28 cellular contexts compared by ENCODE assay signal in the genomic region with DNA sequence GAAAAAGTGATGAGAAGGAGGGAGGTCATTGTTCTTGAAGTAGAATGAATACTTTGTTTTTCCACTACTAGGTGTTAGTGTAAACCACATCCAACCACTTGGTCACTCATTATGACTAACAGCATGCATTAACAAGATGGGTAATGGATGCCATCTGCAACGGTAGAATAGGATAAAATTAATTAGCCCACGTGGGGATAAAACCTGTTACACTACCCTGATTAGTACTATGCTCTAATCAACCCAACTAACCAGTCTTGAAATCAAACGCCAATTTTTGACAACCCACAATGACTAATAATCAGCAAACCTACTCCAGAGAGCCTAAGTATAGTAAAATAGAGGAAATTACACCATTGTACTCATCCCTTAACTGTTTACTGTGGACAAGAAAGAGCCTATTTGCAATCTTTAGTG.
DNase-seq lines count a peak whose midpoint lies in the region; ATAC-seq and TF ChIP-seq lines count a peak whose summit lies in the region.
"Had no signal": no experiment of that assay in that cellular context is flagged by ENCODE, and none has a peak within 500 bp of the region (broad histone marks: within the 10 kb centered on the region; RNA-seq: fewer than 3 reads in every experiment).

No MANE protein-coding gene starts in this region.

- peak overlapping the region; percentile 12 to 35 for H3K27ac Mint-ChIP-seq in natural killer cell treated with Interleukin-12 subunit alpha and Interleukin-12 subunit beta and Interleukin-15 and Interleukin-18, amount 100 ng/mL, for 72 hours
- no peak overlapping the region for H3K27ac Mint-ChIP-seq in natural killer cell
- H3K27ac Mint-ChIP-seq in activated CD8-positive, alpha-beta memory T cell treated with anti-CD3 and anti-CD28 coated beads, Interleukin-2, amount 10 ng/mL, durations not matched to agents 7 days and 5 days = no peak overlapping the region
- H3K27ac Mint-ChIP-seq: IgD-negative memory B cell; naive B cell; stimulated activated naive CD8-positive, alpha-beta T cell treated with anti-CD3 and anti-CD28 coated beads, Interleukin-15, Interleukin-2, amounts not matched to agents 100 ng/mL and 50 ng/mL, for 24 hours; WTC11 had no signal

- peaks cover 9 to 10% of the 10 kb centered on the region in 2 donors for H3K4me1 Mint-ChIP-seq in natural killer cell treated with Interleukin-12 subunit alpha and Interleukin-12 subunit beta and Interleukin-15 and Interleukin-18, amount 100 ng/mL, for 72 hours (ENCODE audit: low read depth in 2 of 2)
- peaks cover 5 to 10% of the 10 kb centered on the region in 2 donors for H3K4me1 Mint-ChIP-seq in natural killer cell
- H3K4me1 Mint-ChIP-seq in activated CD8-positive, alpha-beta memory T cell treated with anti-CD3 and anti-CD28 coated beads, Interleukin-2, amount 10 ng/mL, durations not matched to agents 7 days and 5 days = peaks cover 10% of the 10 kb centered on the region
- H3K4me1 Mint-ChIP-seq: naive B cell had no signal

- H3K9me3 ChIP-seq in BE2C = no peaks in the 10 kb centered on the region
- H3K9me3 ChIP-seq: colonic mucosa, thyroid gland, vagina had no signal

- peak; percentile 61 to 72 for ATAC-seq in natural killer cell treated with Interleukin-12 subunit alpha and Interleukin-12 subunit beta and Interleukin-15 and Interleukin-18, amount 100 ng/mL, for 72 hours
- ATAC-seq in natural killer cell (no peak), GM21423 (IDR thresholded peaks at IDR 0.05; ENCODE audit: unreplicated experiment) (peak; percentile 68), HG03354 (IDR thresholded peaks at IDR 0.05; ENCODE audit: poor library complexity, severe bottlenecking, unreplicated experiment) (peak; percentile 64), omental fat pad (ENCODE audit: low FRiP score) (no peak)
- no peak for ATAC-seq in activated CD8-positive, alpha-beta memory T cell treated with anti-CD3 and anti-CD28 coated beads, Interleukin-2, amount 10 ng/mL, durations not matched to agents 7 days and 5 days
- ATAC-seq: left ventricle myocardium superior, WTC11 had no signal

- no peak for DNase-seq in natural killer cell treated with Interleukin-12 subunit alpha and Interleukin-12 subunit beta and Interleukin-15 and Interleukin-18, amount 100 ng/mL, for 72 hours (ENCODE audit: low spot score)
- DNase-seq in natural killer cell = no peak
- no peak for DNase-seq in BE2C
- DNase-seq in omental fat pad (ENCODE audit: low spot score) = no peak
- DNase-seq in activated CD8-positive, alpha-beta memory T cell treated with anti-CD3 and anti-CD28 coated beads, Interleukin-2, amount 10 ng/mL, durations not matched to agents 7 days and 5 days = no peak
- no peak for DNase-seq in NCI-H526 treated with DMSO at 0.1 percent for 48 hours (lab: John Stamatoyannopoulos, UW)
- DNase-seq: activated naive CD4-positive, alpha-beta T cell treated with anti-CD3 and anti-CD28 coated beads, Interleukin-2, amount 50 U/mL, for 16 hours; CD4-positive, CD25-positive, alpha-beta regulatory T cell; colonic mucosa; effector CD8-positive, alpha-beta T cell; EL; H7; head of caudate nucleus; left ventricle myocardium superior; naive B cell; NCI-H1092; NCI-H1930; NCI-H69; nucleus accumbens; SIG-M5; thyroid gland had no signal

- peaks cover 0 to 2% of the 10 kb centered on the region in 2 donors for H3K27me3 Mint-ChIP-seq in natural killer cell treated with Interleukin-12 subunit alpha and Interleukin-12 subunit beta and Interleukin-15 and Interleukin-18, amount 100 ng/mL, for 72 hours
- H3K27me3 Mint-ChIP-seq in natural killer cell (ENCODE audit: low read depth in 2 of 2) = no peaks in the 10 kb centered on the region
- no peaks in the 10 kb centered on the region for H3K27me3 Mint-ChIP-seq in activated CD8-positive, alpha-beta memory T cell treated with anti-CD3 and anti-CD28 coated beads, Interleukin-2, amount 10 ng/mL, durations not matched to agents 7 days and 5 days
- H3K27me3 Mint-ChIP-seq: CD4-positive, CD25-positive, alpha-beta regulatory T cell; IgD-negative memory B cell; naive B cell; stimulated activated naive CD8-positive, alpha-beta T cell treated with anti-CD3 and anti-CD28 coated beads, Interleukin-15, Interleukin-2, amounts not matched to agents 100 ng/mL and 50 ng/mL, for 24 hours had no signal

- no peaks in the 10 kb centered on the region for H3K9me3 Mint-ChIP-seq in natural killer cell treated with Interleukin-12 subunit alpha and Interleukin-12 subunit beta and Interleukin-15 and Interleukin-18, amount 100 ng/mL, for 72 hours
- H3K9me3 Mint-ChIP-seq in natural killer cell = no peaks in the 10 kb centered on the region
- H3K9me3 Mint-ChIP-seq in activated CD8-positive, alpha-beta memory T cell treated with anti-CD3 and anti-CD28 coated beads, Interleukin-2, amount 10 ng/mL, durations not matched to agents 7 days and 5 days (ENCODE audit: low read depth) = no peaks in the 10 kb centered on the region
- H3K9me3 Mint-ChIP-seq: IgD-negative memory B cell; stimulated activated naive CD8-positive, alpha-beta T cell treated with anti-CD3 and anti-CD28 coated beads, Interleukin-15, Interleukin-2, amounts not matched to agents 100 ng/mL and 50 ng/mL, for 24 hours; WTC11 had no signal

- CTCF ChIA-PET in activated CD8-positive, alpha-beta memory T cell treated with anti-CD3 and anti-CD28 coated beads, Interleukin-2, amount 10 ng/mL, durations not matched to agents 7 days and 5 days (lab: Charles Lee) = no interaction called here

- no peaks in the 10 kb centered on the region for H3K27me3 ChIP-seq in BE2C
- H3K27me3 ChIP-seq: cardiac muscle cell, colonic mucosa, thyroid gland, vagina had no signal

- no peak for TF ChIP-seq CTCF in natural killer cell (IDR thresholded peaks at IDR 0.05)
- TF ChIP-seq CTCF in BE2C (IDR thresholded peaks at IDR 0.05; ENCODE audit: low read depth, low read length) = no peak
- TF ChIP-seq CTCF in omental fat pad (IDR thresholded peaks at IDR 0.05) = no peak

- H3K4me1 ChIP-seq in BE2C = no peaks in the 10 kb centered on the region
- H3K4me1 ChIP-seq: colonic mucosa, thyroid gland, vagina had no signal

- H3K4me3 ChIP-seq in BE2C (ENCODE audit: low read depth, low read length) = no peak overlapping the region
- H3K4me3 ChIP-seq: cardiac muscle cell, colonic mucosa, thyroid gland, vagina had no signal

- peaks cover 3% of the 10 kb centered on the region; the same call in 1 of the 2 replicates for H3K36me3 ChIP-seq in BE2C
- H3K36me3 ChIP-seq: cardiac muscle cell, colonic mucosa, thyroid gland, vagina had no signal

- peaks cover 11% of the 10 kb centered on the region for H3K36me3 Mint-ChIP-seq in natural killer cell treated with Interleukin-12 subunit alpha and Interleukin-12 subunit beta and Interleukin-15 and Interleukin-18, amount 100 ng/mL, for 72 hours
- no peaks in the 10 kb centered on the region for H3K36me3 Mint-ChIP-seq in natural killer cell
- peaks cover 13% of the 10 kb centered on the region for H3K36me3 Mint-ChIP-seq in activated CD8-positive, alpha-beta memory T cell treated with anti-CD3 and anti-CD28 coated beads, Interleukin-2, amount 10 ng/mL, durations not matched to agents 7 days and 5 days

- no peak overlapping the region for H3K4me3 Mint-ChIP-seq in natural killer cell treated with Interleukin-12 subunit alpha and Interleukin-12 subunit beta and Interleukin-15 and Interleukin-18, amount 100 ng/mL, for 72 hours
- no peak overlapping the region for H3K4me3 Mint-ChIP-seq in natural killer cell
- no peak overlapping the region for H3K4me3 Mint-ChIP-seq in activated CD8-positive, alpha-beta memory T cell treated with anti-CD3 and anti-CD28 coated beads, Interleukin-2, amount 10 ng/mL, durations not matched to agents 7 days and 5 days
- H3K4me3 Mint-ChIP-seq: CD4-positive, CD25-positive, alpha-beta regulatory T cell; IgD-negative memory B cell; naive B cell; stimulated activated naive CD8-positive, alpha-beta T cell treated with anti-CD3 and anti-CD28 coated beads, Interleukin-15, Interleukin-2, amounts not matched to agents 100 ng/mL and 50 ng/mL, for 24 hours; WTC11 had no signal

- intact Hi-C loops in natural killer cell (cut with micrococcal nuclease) = no loop called here

Comparison
In these comparisons a context has a peak if more than half of its experiments do, and no peak if none do; other contexts are left out.
1. ATAC-seq: peak in natural killer cell treated with Interleukin-12 subunit alpha and Interleukin-12 subunit beta and Interleukin-15 and Interleukin-18, amount 100 ng/mL, for 72 hours (2 of 2), GM21423 (single experiment) and HG03354 (single experiment); none in natural killer cell (0 of 3), omental fat pad (single experiment) and activated CD8-positive, alpha-beta memory T cell treated with anti-CD3 and anti-CD28 coated beads, Interleukin-2, amount 10 ng/mL, durations not matched to agents 7 days and 5 days (single experiment).
2. H3K27ac Mint-ChIP-seq: peak in natural killer cell treated with Interleukin-12 subunit alpha and Interleukin-12 subunit beta and Interleukin-15 and Interleukin-18, amount 100 ng/mL, for 72 hours (2 of 2); none in natural killer cell (0 of 2) and activated CD8-positive, alpha-beta memory T cell treated with anti-CD3 and anti-CD28 coated beads, Interleukin-2, amount 10 ng/mL, durations not matched to agents 7 days and 5 days (single experiment).